In genomic region chr3:18415132-18415531, GRCh38 we compare ENCODE assay signal across 18 cellular contexts. TPM values are rescaled to one million over a fixed set of nuclear protein-coding genes. Genes with fewer than 3 reads are reported as not detected.
DNase-seq lines count a peak whose midpoint lies in the region; ATAC-seq and TF ChIP-seq lines count a peak whose summit lies in the region.
"Had no signal": no experiment of that assay in that cellular context is flagged by ENCODE, and none has a peak within 500 bp of the region (broad histone marks: within the 10 kb centered on the region; RNA-seq: fewer than 3 reads in every experiment).

No MANE protein-coding gene starts in this region.

- H3K4me1 Mint-ChIP-seq in activated T-cell treated with anti-CD3 and anti-CD28 coated beads, Interleukin-2, amount 50 U/mL, for 4 hours (ENCODE audit: low read depth), result peaks cover 80% of the 10 kb centered on the region
- peaks cover 87% of the 10 kb centered on the region for H3K4me1 Mint-ChIP-seq in activated CD8-positive, alpha-beta T cell treated with anti-CD3 and anti-CD28 coated beads, Interleukin-2, amount 10 ng/mL, durations not matched to agents 7 days and 5 days (ENCODE audit: low read depth)
- H3K4me1 Mint-ChIP-seq in glutamatergic neuron (ENCODE audit: low read depth, unreplicated experiment), result peaks cover 52% of the 10 kb centered on the region
- peaks cover 39 to 85% of the 10 kb centered on the region in 2 donors for H3K4me1 Mint-ChIP-seq in immature natural killer cell

- no peak for DNase-seq in activated T-cell treated with anti-CD3 and anti-CD28 coated beads, Interleukin-2, amount 50 U/mL, for 4 hours
- DNase-seq in activated T-cell treated with anti-CD3 and anti-CD28 coated beads, Interleukin-2, amount 50 U/mL, for 48 hours, result no peak
- DNase-seq in NCI-H526 treated with DMSO at 0.1 percent for 48 hours (lab: John Stamatoyannopoulos, UW) (peak; percentile 66), glutamatergic neuron (no peak), esophagus squamous epithelium (lab: John Stamatoyannopoulos, UW) (no peak), immature natural killer cell (no peak)
- no peak for DNase-seq in activated CD8-positive, alpha-beta T cell treated with anti-CD3 and anti-CD28 coated beads, Interleukin-2, amount 10 ng/mL, durations not matched to agents 7 days and 5 days
- DNase-seq: DMS53; H7; KG1; NCI-H1092; NCI-H2107; NCI-H226; NCI-H69; NK-92 treated with Interleukin-12 subunit alpha and Interleukin-12 subunit beta, amount 100 ng/mL, for 24 hours; OCI-M1; RPMI8226 had no signal

- H3K9me3 ChIP-seq in esophagus squamous epithelium, result no peaks in the 10 kb centered on the region

- no peak for ATAC-seq in activated T-cell treated with anti-CD3 and anti-CD28 coated beads, Interleukin-2, amount 50 U/mL, for 4 hours
- ATAC-seq in activated CD8-positive, alpha-beta T cell treated with anti-CD3 and anti-CD28 coated beads, Interleukin-2, amount 10 ng/mL, durations not matched to agents 7 days and 5 days, result no peak
- ATAC-seq in HG03097 (IDR thresholded peaks at IDR 0.05; ENCODE audit: low FRiP score, unreplicated experiment), result no peak

- CTCF ChIA-PET in activated CD8-positive, alpha-beta T cell treated with anti-CD3 and anti-CD28 coated beads, Interleukin-2, amount 10 ng/mL, durations not matched to agents 7 days and 5 days (lab: Charles Lee), result interaction anchor here (0.9 to 1.7 kb wide), 5 partner anchors 14 to 343 kb away, joined by 3 to 4 read pairs (median 3); no protein-coding TSS in a partner anchor

- H3K4me3 Mint-ChIP-seq in activated T-cell treated with anti-CD3 and anti-CD28 coated beads, Interleukin-2, amount 50 U/mL, for 4 hours, result peak overlapping the region; percentile 26
- H3K4me3 Mint-ChIP-seq in activated CD8-positive, alpha-beta T cell treated with anti-CD3 and anti-CD28 coated beads, Interleukin-2, amount 10 ng/mL, durations not matched to agents 7 days and 5 days, result peak overlapping the region; percentile 60
- H3K4me3 Mint-ChIP-seq in glutamatergic neuron (ENCODE audit: unreplicated experiment) (peak overlapping the region; percentile 70), immature natural killer cell (no peak overlapping the region)

- no peak overlapping the region for H3K27ac ChIP-seq in esophagus squamous epithelium

- TF ChIP-seq POLR2A in esophagus squamous epithelium (IDR thresholded peaks at IDR 0.05), result no peak

- no peaks in the 10 kb centered on the region for H3K27me3 Mint-ChIP-seq in activated T-cell treated with anti-CD3 and anti-CD28 coated beads, Interleukin-2, amount 50 U/mL, for 4 hours (ENCODE audit: low read depth)
- no peaks in the 10 kb centered on the region for H3K27me3 Mint-ChIP-seq in activated CD8-positive, alpha-beta T cell treated with anti-CD3 and anti-CD28 coated beads, Interleukin-2, amount 10 ng/mL, durations not matched to agents 7 days and 5 days (ENCODE audit: low read depth)
- H3K27me3 Mint-ChIP-seq in glutamatergic neuron (ENCODE audit: unreplicated experiment) (no peaks in the 10 kb centered on the region), immature natural killer cell (ENCODE audit: low read depth in 3 of 3) (no peaks in the 10 kb centered on the region)

- TF ChIP-seq CTCF in glutamatergic neuron (IDR thresholded peaks at IDR 0.05; ENCODE audit: partially characterized antibody, unreplicated experiment), result no peak
- TF ChIP-seq CTCF in esophagus squamous epithelium (IDR thresholded peaks at IDR 0.05), result no peak

- WGBS in esophagus squamous epithelium, 2 donors, result 93 to 98% methylated on average over 8 of the region's 8 CpGs

- H3K27ac Mint-ChIP-seq in activated CD8-positive, alpha-beta T cell treated with anti-CD3 and anti-CD28 coated beads, Interleukin-2, amount 10 ng/mL, durations not matched to agents 7 days and 5 days, result peak overlapping the region; percentile 73
- H3K27ac Mint-ChIP-seq in glutamatergic neuron (ENCODE audit: unreplicated experiment) (peak overlapping the region; percentile 76), immature natural killer cell (no peak overlapping the region)

- intact Hi-C loops in esophagus squamous epithelium (cut with DNase I), result no loop called here

- H3K36me3 Mint-ChIP-seq in activated T-cell treated with anti-CD3 and anti-CD28 coated beads, Interleukin-2, amount 50 U/mL, for 4 hours (ENCODE audit: insufficient read depth), result peaks cover 55% of the 10 kb centered on the region
- H3K36me3 Mint-ChIP-seq in activated CD8-positive, alpha-beta T cell treated with anti-CD3 and anti-CD28 coated beads, Interleukin-2, amount 10 ng/mL, durations not matched to agents 7 days and 5 days (ENCODE audit: low read depth), result peaks cover 88% of the 10 kb centered on the region
- H3K36me3 Mint-ChIP-seq in glutamatergic neuron (ENCODE audit: unreplicated experiment) (no peaks in the 10 kb centered on the region), immature natural killer cell (peaks cover 4 to 44% (median 19%) of the 10 kb centered on the region in 3 donors)

- no peaks in the 10 kb centered on the region for H3K4me1 ChIP-seq in esophagus squamous epithelium

- H3K4me3 ChIP-seq in esophagus squamous epithelium, result no peak overlapping the region

- POLR2A ChIA-PET in activated CD8-positive, alpha-beta T cell treated with anti-CD3 and anti-CD28 coated beads, Interleukin-2, amount 10 ng/mL, durations not matched to agents 7 days and 5 days (lab: Charles Lee), result interaction anchor here (1.1 to 12.9 kb wide), 4 partner anchors 10 to 29 kb away, joined by 3 to 265 read pairs (median 4); partner anchors contain the start of gene SATB1

- H3K27me3 ChIP-seq in esophagus squamous epithelium, result no peaks in the 10 kb centered on the region

- H3K9me3 Mint-ChIP-seq in activated T-cell treated with anti-CD3 and anti-CD28 coated beads, Interleukin-2, amount 50 U/mL, for 4 hours, result no peaks in the 10 kb centered on the region
- no peaks in the 10 kb centered on the region for H3K9me3 Mint-ChIP-seq in activated CD8-positive, alpha-beta T cell treated with anti-CD3 and anti-CD28 coated beads, Interleukin-2, amount 10 ng/mL, durations not matched to agents 7 days and 5 days (ENCODE audit: insufficient read depth)
- H3K9me3 Mint-ChIP-seq in glutamatergic neuron (ENCODE audit: unreplicated experiment), result no peaks in the 10 kb centered on the region
- H3K9me3 Mint-ChIP-seq in immature natural killer cell, result no peaks in the 10 kb centered on the region

- H3K36me3 ChIP-seq in esophagus squamous epithelium, result peaks cover 0 to 91% (median 0%) of the 10 kb centered on the region in 3 donors

RNA-seq across cellular contexts. Expression of gene SATB1, which starts 10.0 kb away (rescaled TPM):
- total RNA-seq in activated T-cell treated with anti-CD3 and anti-CD28 coated beads, Interleukin-2, amount 50 U/mL, for 4 hours, result 100 to 1,000 TPM; 209 to 239 (median 228) TPM
- 100 to 1,000 TPM; 268 to 273 TPM for total RNA-seq in activated CD8-positive, alpha-beta T cell treated with anti-CD3 and anti-CD28 coated beads, Interleukin-2, amount 10 ng/mL, durations not matched to agents 7 days and 5 days
- total RNA-seq in glutamatergic neuron (ENCODE audit: unreplicated experiment) (80.5 TPM), esophagus squamous epithelium (10 to 100 TPM; 16.9 to 24.4 (median 20.0) TPM)
- 10 to 100 TPM; 42.7 to 100.0 (median 76.0) TPM for polyA plus RNA-seq in immature natural killer cell

Comparison
In these comparisons a context has a peak if more than half of its experiments do, and no peak if none do; other contexts are left out.
1. H3K4me3 Mint-ChIP-seq: peak in activated T-cell treated with anti-CD3 and anti-CD28 coated beads, Interleukin-2, amount 50 U/mL, for 4 hours (single experiment), activated CD8-positive, alpha-beta T cell treated with anti-CD3 and anti-CD28 coated beads, Interleukin-2, amount 10 ng/mL, durations not matched to agents 7 days and 5 days (single experiment) and glutamatergic neuron (single experiment); none in immature natural killer cell (0 of 5).
2. H3K27ac Mint-ChIP-seq: peak in activated CD8-positive, alpha-beta T cell treated with anti-CD3 and anti-CD28 coated beads, Interleukin-2, amount 10 ng/mL, durations not matched to agents 7 days and 5 days (single experiment) and glutamatergic neuron (single experiment); none in immature natural killer cell (0 of 6).